6 cellular contexts compared by ENCODE assay signal in genomic region chr11:67392182-67392715, GRCh38. TPM values are rescaled to one million over a fixed set of nuclear protein-coding genes. Genes with fewer than 3 reads are reported as not detected.
DNase-seq lines count a peak whose midpoint lies in the region; ATAC-seq and TF ChIP-seq lines count a peak whose summit lies in the region.

No MANE protein-coding gene starts in this region.

- H3K27ac ChIP-seq in psoas muscle, result peak overlapping the region; percentile 96

- H3K4me1 ChIP-seq in psoas muscle, result peaks cover 12% of the 10 kb centered on the region

- H3K9me3 ChIP-seq in psoas muscle, result no peaks in the 10 kb centered on the region

- H3K4me1 Mint-ChIP-seq in central memory CD8-positive, alpha-beta T cell, result peaks cover 56% of the 10 kb centered on the region

- peak; percentile 51 for DNase-seq in NCI-H146 (lab: John Stamatoyannopoulos, UW)
- no peak for DNase-seq in NCI-H146 treated with DMSO at 0.1 percent for 48 hours (lab: John Stamatoyannopoulos, UW; ENCODE audit: unreplicated experiment)
- DNase-seq in central memory CD8-positive, alpha-beta T cell (ENCODE audit: low spot score in 2 of 2), result no peak
- DNase-seq in psoas muscle, result no peak
- no peak for DNase-seq in amniotic stem cell (lab: John Stamatoyannopoulos, UW)
- no peak for DNase-seq in AG20443 (ENCODE audit: low spot score)

- H3K27me3 ChIP-seq in psoas muscle (ENCODE audit: insufficient read depth in 3 of 3, low read length in 2 of 3), result no peaks in the 10 kb centered on the region

- no peaks in the 10 kb centered on the region for H3K9me3 Mint-ChIP-seq in central memory CD8-positive, alpha-beta T cell

- peak overlapping the region; percentile 85 for H3K4me3 Mint-ChIP-seq in central memory CD8-positive, alpha-beta T cell

- H3K4me3 ChIP-seq in psoas muscle, result peak overlapping the region; percentile 96

- 5 to 10% (median 6%) methylated on average over 25 to 31 of the region's 31 CpGs for WGBS in psoas muscle, 3 donors

- ATAC-seq in central memory CD8-positive, alpha-beta T cell (replicated peaks; ENCODE audit: extremely low read depth, poor library complexity, severe bottlenecking), result peak; percentile 11
- peak in 1 of 4 donors; percentile 0 for ATAC-seq in psoas muscle

- TF ChIP-seq CTCF in psoas muscle (IDR thresholded peaks at IDR 0.05), result no peak

- H3K27ac Mint-ChIP-seq in central memory CD8-positive, alpha-beta T cell (ENCODE audit: low read depth), result peak overlapping the region; percentile 69

- no peaks in the 10 kb centered on the region for H3K27me3 Mint-ChIP-seq in central memory CD8-positive, alpha-beta T cell

- intact Hi-C loops in psoas muscle (cut with DNase I), result no loop called here

- H3K36me3 ChIP-seq in psoas muscle (ENCODE audit: insufficient read depth in 1 of 2, low read depth in 1 of 2), result peaks cover 0 to 33% of the 10 kb centered on the region in 2 donors

- H3K36me3 Mint-ChIP-seq in central memory CD8-positive, alpha-beta T cell (ENCODE audit: insufficient read depth), result peaks cover 14% of the 10 kb centered on the region

RNA-seq across cellular contexts. Expression of gene RAD9A, which starts 0.5 kb away (rescaled TPM):
- total RNA-seq in psoas muscle, result 1 to 10 TPM; 1.8 to 6.7 (median 5.8) TPM
- polyA plus RNA-seq in psoas muscle, result 10 to 100 TPM in 2 of 3 donors, 1 to 10 TPM in 1; 7.1 to 12.3 (median 10.1) TPM

RNA-seq across cellular contexts. Expression of gene PPP1CA, which starts 9.4 kb away (rescaled TPM):
- total RNA-seq in psoas muscle, result 100 to 1,000 TPM in 1 of 4 donors, 10 to 100 TPM in 3; 72.6 to 113 (median 86.6) TPM
- polyA plus RNA-seq in psoas muscle, result 100 to 1,000 TPM; 108 to 191 (median 147) TPM

RNA-seq across cellular contexts. Expression of gene TBC1D10C, which starts 11.6 kb away (rescaled TPM):
- 1 to 10 TPM in 3 of 4 donors, under 1 TPM in 1; 0.65 to 1.6 (median 1.2) TPM for total RNA-seq in psoas muscle
- under 1 TPM; 0.25 to 0.52 (median 0.34) TPM for polyA plus RNA-seq in psoas muscle

RNA-seq across cellular contexts. Expression of gene CLCF1, which starts 18.9 kb away (rescaled TPM):
- 1 to 10 TPM in 1 of 4 donors, under 1 TPM in 3; 0.44 to 1.5 (median 0.82) TPM for total RNA-seq in psoas muscle
- polyA plus RNA-seq in psoas muscle, result 1 to 10 TPM in 1 of 3 donors, under 1 TPM in 2; 0.47 to 6.5 (median 0.62) TPM

RNA-seq across cellular contexts. Expression of gene CARNS1, which starts 23.2 kb away (rescaled TPM):
- total RNA-seq in psoas muscle, result 10 to 100 TPM in 2 of 4 donors, 1 to 10 TPM in 2; 7.0 to 27.5 (median 10.0) TPM
- polyA plus RNA-seq in psoas muscle, result 1 to 10 TPM; 2.1 to 5.9 (median 4.2) TPM
